ENCODE assay signal across 26 cellular contexts in genomic region chr5:2324788-2325187, GRCh38.
"Had no signal": no experiment of that assay in that cellular context is flagged by ENCODE, and none has a peak within 500 bp of the region (broad histone marks: within the 10 kb centered on the region; RNA-seq: fewer than 3 reads in every experiment).

No MANE protein-coding gene starts in this region.

- ATAC-seq: left ventricle myocardium superior; lower lobe of right lung; natural killer cell treated with Interleukin-12 subunit alpha and Interleukin-12 subunit beta and Interleukin-15 and Interleukin-18, amount 100 ng/mL, for 72 hours; psoas muscle; right cardiac atrium; stimulated activated memory B cell treated with anti-CD40 and anti-IgM and Interleukin-4, amounts not matched to agents 10 μg/mL and 1 μg/mL and 100 μg/mL, for 72 hours; stimulated activated naive CD8-positive, alpha-beta T cell treated with anti-CD3 and anti-CD28 coated beads, Interleukin-15, Interleukin-2, amounts not matched to agents 100 U/mL and 50 U/mL, for 24 hours; upper lobe of right lung had no signal

- DNase-seq: dermis blood vessel endothelial cell; effector memory CD4-positive, alpha-beta T cell; erythroblast; left ventricle myocardium superior; lower lobe of right lung; naive B cell; nucleus accumbens; ovary; posterior cingulate gyrus; psoas muscle; right cardiac atrium; sigmoid colon; spleen; stimulated activated CD4-positive, alpha-beta T cell treated with anti-CD3 and anti-CD28 coated beads, Interleukin-4, amount 100 ng/mL, for 4 hours; stimulated activated naive CD8-positive, alpha-beta T cell treated with anti-CD3 and anti-CD28 coated beads, Interleukin-15, Interleukin-2, amounts not matched to agents 100 U/mL and 50 U/mL, for 24 hours; upper lobe of right lung had no signal

- H3K4me1 Mint-ChIP-seq: naive B cell; stimulated activated memory B cell treated with anti-CD40 and anti-IgM and Interleukin-4, amounts not matched to agents 10 μg/mL and 1 μg/mL and 100 μg/mL, for 72 hours had no signal

- H3K27ac ChIP-seq: coronary artery, lower lobe of right lung, ovary, psoas muscle, sigmoid colon, spleen, thoracic aorta, tibial nerve, upper lobe of right lung, vagina had no signal

- H3K9me3 ChIP-seq: lower lobe of right lung, ovary, psoas muscle, sigmoid colon, thoracic aorta, upper lobe of right lung, vagina had no signal

- FAIRE-seq: endometrium, frontal cortex, keratinocyte had no signal

- H3K36me3 Mint-ChIP-seq: natural killer cell treated with Interleukin-12 subunit alpha and Interleukin-12 subunit beta and Interleukin-15 and Interleukin-18, amount 100 ng/mL, for 72 hours; stimulated activated memory B cell treated with anti-CD40 and anti-IgM and Interleukin-4, amounts not matched to agents 10 μg/mL and 1 μg/mL and 100 μg/mL, for 72 hours had no signal

- H3K4me3 Mint-ChIP-seq: naive B cell; natural killer cell treated with Interleukin-12 subunit alpha and Interleukin-12 subunit beta and Interleukin-15 and Interleukin-18, amount 100 ng/mL, for 72 hours; neural crest cell; stimulated activated memory B cell treated with anti-CD40 and anti-IgM and Interleukin-4, amounts not matched to agents 10 μg/mL and 1 μg/mL and 100 μg/mL, for 72 hours had no signal

- H3K4me1 ChIP-seq: lower lobe of right lung, psoas muscle, sigmoid colon, spleen, tibial nerve, upper lobe of right lung, vagina had no signal

- H3K27me3 ChIP-seq: ovary, spleen, tibial nerve, upper lobe of right lung, vagina had no signal

- H3K27me3 Mint-ChIP-seq: natural killer cell treated with Interleukin-12 subunit alpha and Interleukin-12 subunit beta and Interleukin-15 and Interleukin-18, amount 100 ng/mL, for 72 hours had no signal

- H3K9me3 Mint-ChIP-seq: natural killer cell treated with Interleukin-12 subunit alpha and Interleukin-12 subunit beta and Interleukin-15 and Interleukin-18, amount 100 ng/mL, for 72 hours; neural crest cell had no signal

- H3K4me3 ChIP-seq: coronary artery, lower lobe of right lung, ovary, psoas muscle, sigmoid colon, spleen, thoracic aorta, tibial nerve, upper lobe of right lung, vagina had no signal

- H3K36me3 ChIP-seq: lower lobe of right lung, ovary, sigmoid colon, spleen, thoracic aorta, tibial nerve, upper lobe of right lung, vagina had no signal

- H3K27ac Mint-ChIP-seq: naive B cell; natural killer cell treated with Interleukin-12 subunit alpha and Interleukin-12 subunit beta and Interleukin-15 and Interleukin-18, amount 100 ng/mL, for 72 hours; stimulated activated memory B cell treated with anti-CD40 and anti-IgM and Interleukin-4, amounts not matched to agents 10 μg/mL and 1 μg/mL and 100 μg/mL, for 72 hours had no signal
